12 cellular contexts compared by ENCODE assay signal in the genomic region with DNA sequence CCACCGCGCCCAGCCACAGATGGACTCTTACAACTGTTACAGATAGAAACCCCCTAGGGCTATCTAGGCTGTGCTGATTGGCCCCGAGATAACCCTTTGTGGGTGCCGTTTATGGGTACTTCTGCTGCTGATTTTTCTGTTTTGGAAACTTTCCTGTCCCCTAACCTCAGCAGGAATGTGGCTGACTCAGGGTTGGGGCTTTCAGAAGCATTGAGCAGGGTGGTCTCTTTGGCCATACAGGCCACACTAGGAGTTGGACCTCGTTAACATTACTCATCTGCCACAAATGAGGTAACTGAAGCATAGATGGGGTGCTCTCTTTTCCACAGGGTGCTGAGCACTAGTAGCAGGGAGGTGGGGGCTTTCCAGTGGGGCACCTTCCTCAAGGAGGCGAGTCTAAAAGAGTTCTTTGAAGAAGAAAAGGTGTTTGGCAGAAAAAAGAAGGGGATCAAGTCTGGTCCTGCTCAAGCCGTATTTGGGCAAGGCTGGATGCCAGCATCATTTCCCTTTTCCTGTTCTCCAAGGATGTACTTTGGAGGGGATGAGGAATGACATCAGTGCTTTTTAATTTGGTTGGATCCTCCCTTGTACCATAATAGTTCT. TPM values are rescaled to one million over a fixed set of nuclear protein-coding genes. Genes with fewer than 3 reads are reported as not detected.
DNase-seq lines count a peak whose midpoint lies in the region; ATAC-seq and TF ChIP-seq lines count a peak whose summit lies in the region.
"Had no signal": no experiment of that assay in that cellular context is flagged by ENCODE, and none has a peak within 500 bp of the region (broad histone marks: within the 10 kb centered on the region; RNA-seq: fewer than 3 reads in every experiment).

No MANE protein-coding gene starts in this region.

- no peak for ATAC-seq in T-cell (replicated peaks in 1 of 4)
- ATAC-seq in aorta (ENCODE audit: low FRiP score), result no peak
- no peak for ATAC-seq in HG03039 (IDR thresholded peaks at IDR 0.05; ENCODE audit: unreplicated experiment)
- ATAC-seq: psoas muscle had no signal

- no peak for TF ChIP-seq CTCF in breast epithelium (IDR thresholded peaks at IDR 0.05)
- no peak for TF ChIP-seq CTCF in tibial nerve (IDR thresholded peaks at IDR 0.05)

- no peaks in the 10 kb centered on the region for H3K27me3 ChIP-seq in breast epithelium
- no peaks in the 10 kb centered on the region for H3K27me3 ChIP-seq in aorta (ENCODE audit: control insufficient read depth in 1 of 2, insufficient read depth in 2 of 2, low read length in 1 of 2)
- H3K27me3 ChIP-seq in tibial nerve, result no peaks in the 10 kb centered on the region
- H3K27me3 ChIP-seq: tibial artery had no signal

- peak; percentile 44 for DNase-seq in activated CD4-positive, alpha-beta T cell treated with anti-CD3 and anti-CD28 coated beads for 48 hours
- DNase-seq in activated CD4-positive, alpha-beta T cell treated with anti-CD3 and anti-CD28 coated beads, Interleukin-2, amount 50 U/mL, for 1 hour, result no peak
- no peak for DNase-seq in T-cell
- DNase-seq in breast epithelium (ENCODE audit: low spot score in 2 of 2), result peak in 1 of 2 donors; percentile 72
- peak; percentile 42 to 55 for DNase-seq in stimulated activated CD8-positive, alpha-beta memory T cell treated with anti-CD3 and anti-CD28 coated beads, Interleukin-15, amount 100 ng/mL, for 48 hours (ENCODE audit: low read depth in 2 of 2)
- no peak for DNase-seq in aorta
- DNase-seq in tibial nerve (ENCODE audit: low spot score in 2 of 2), result no peak
- DNase-seq: central memory CD4-positive, alpha-beta T cell; psoas muscle had no signal

- peaks cover 71% of the 10 kb centered on the region for H3K36me3 Mint-ChIP-seq in T-cell

- POLR2A ChIA-PET in T-cell (lab: Charles Lee), result no interaction called here

- H3K27ac Mint-ChIP-seq in T-cell, result peak overlapping the region; percentile 91 to 95

- H3K4me3 ChIP-seq in breast epithelium, result no peak overlapping the region
- no peak overlapping the region for H3K4me3 ChIP-seq in aorta (ENCODE audit: low read length in 2 of 2)
- no peak overlapping the region for H3K4me3 ChIP-seq in tibial nerve
- H3K4me3 ChIP-seq: psoas muscle, tibial artery had no signal

- H3K4me3 Mint-ChIP-seq in T-cell, result peak overlapping the region; percentile 80 to 88 (median 81)

- CTCF ChIA-PET in T-cell (lab: Charles Lee), result no interaction called here

- H3K27ac ChIP-seq in breast epithelium (peak overlapping the region; percentile 27 to 69), aorta (ENCODE audit: low read depth in 1 of 2, low read length in 2 of 2) (no peak overlapping the region), tibial nerve (no peak overlapping the region)
- H3K27ac ChIP-seq: psoas muscle, tibial artery had no signal

- peaks cover 59 to 68% (median 67%) of the 10 kb centered on the region in 3 donors for H3K4me1 Mint-ChIP-seq in T-cell

- TF ChIP-seq POLR2A in breast epithelium (IDR thresholded peaks at IDR 0.05) (no peak), tibial nerve (IDR thresholded peaks at IDR 0.05) (no peak)

- TF ChIP-seq EP300 in tibial nerve (IDR thresholded peaks at IDR 0.05), result no peak

- no peaks in the 10 kb centered on the region for H3K9me3 ChIP-seq in breast epithelium
- H3K9me3 ChIP-seq in aorta (ENCODE audit: control insufficient read depth, low read length), result no peaks in the 10 kb centered on the region
- H3K9me3 ChIP-seq in tibial nerve, result no peaks in the 10 kb centered on the region
- H3K9me3 ChIP-seq: psoas muscle, tibial artery had no signal

- 87% methylated on average over 7 of the region's 7 CpGs for WGBS in aorta, 2 donors
- WGBS in tibial nerve, 2 donors, result 90% methylated on average over 7 of the region's 7 CpGs

- intact Hi-C loops in breast epithelium (cut with DNase I; ENCODE audit: low total_unique reads), result no loop called here
- intact Hi-C loops in aorta (cut with DNase I), result no loop called here

- H3K27me3 Mint-ChIP-seq in T-cell, result no peaks in the 10 kb centered on the region

- no peaks in the 10 kb centered on the region for H3K9me3 Mint-ChIP-seq in T-cell

- peaks cover 5% of the 10 kb centered on the region for H3K36me3 ChIP-seq in breast epithelium
- H3K36me3 ChIP-seq in aorta (ENCODE audit: control insufficient read depth in 1 of 2, insufficient read depth in 2 of 2, low read length in 1 of 2), result peaks cover 4 to 11% of the 10 kb centered on the region in 2 donors
- peaks cover 3 to 99% (median 15%) of the 10 kb centered on the region in 3 donors for H3K36me3 ChIP-seq in tibial nerve

- H3K4me1 ChIP-seq in breast epithelium (peaks cover 0 to 2% of the 10 kb centered on the region in 2 donors), aorta (ENCODE audit: control insufficient read depth in 1 of 2, insufficient read depth in 2 of 2, low read length in 2 of 2) (no peaks in the 10 kb centered on the region), tibial nerve (peaks cover 0 to 8% (median 0%) of the 10 kb centered on the region in 4 donors)

RNA-seq across cellular contexts. Expression of a gene that starts 6.4 kb away (rescaled TPM):
- total RNA-seq in T-cell (10 to 100 TPM; 43.1 to 50.3 (median 49.8) TPM), breast epithelium (10 to 100 TPM; 15.2 to 23.6 (median 18.4) TPM), aorta (10 to 100 TPM; 16.2 to 22.5 TPM), tibial nerve (10 to 100 TPM; 23.2 to 34.1 (median 30.2) TPM)
- polyA plus RNA-seq in aorta, result 1 to 10 TPM; 2.1 to 7.4 TPM

RNA-seq across cellular contexts. Expression of a gene that starts 25.1 kb away (rescaled TPM):
- total RNA-seq in T-cell (1 to 10 TPM in 4 of 5 donors, under 1 TPM in 1; 0.85 to 2.6 (median 1.1) TPM), breast epithelium (1 to 10 TPM; 1.0 to 4.5 (median 2.0) TPM), aorta (1 to 10 TPM in 1 of 2 donors, under 1 TPM in 1; 0.52 to 1.7 TPM), tibial nerve (1 to 10 TPM in 3 of 4 donors, not detected in 1; 1.2 to 1.8 (median 1.5) TPM)
- 1 to 10 TPM in 1 of 2 donors, under 1 TPM in 1; 0.63 to 1.3 TPM for polyA plus RNA-seq in aorta
- total RNA-seq: H1 had no signal

RNA-seq across cellular contexts. Expression of a gene that starts 56.6 kb away (rescaled TPM):
- under 1 TPM in 3 of 5 donors, not detected in 2; 0.22 to 0.58 (median 0.46) TPM for total RNA-seq in T-cell
- 10 to 100 TPM in 2 of 3 donors, 1 to 10 TPM in 1; 8.5 to 25.9 (median 15.4) TPM for total RNA-seq in breast epithelium
- total RNA-seq in aorta, result 1 to 10 TPM in 1 of 2 donors, not detected in 1; 3.4 TPM
- polyA plus RNA-seq in aorta, result 10 to 100 TPM in 1 of 2 donors, under 1 TPM in 1; 0.61 to 24.3 TPM
- total RNA-seq in tibial nerve, result 10 to 100 TPM in 2 of 4 donors, 1 to 10 TPM in 2; 2.4 to 42.9 (median 10.7) TPM
- total RNA-seq: H1 had no signal

Comparison
In these comparisons a context has a peak if more than half of its experiments do, and no peak if none do; other contexts are left out.
1. DNase-seq: peak in activated CD4-positive, alpha-beta T cell treated with anti-CD3 and anti-CD28 coated beads for 48 hours (single experiment) and stimulated activated CD8-positive, alpha-beta memory T cell treated with anti-CD3 and anti-CD28 coated beads, Interleukin-15, amount 100 ng/mL, for 48 hours (2 of 2); none in activated CD4-positive, alpha-beta T cell treated with anti-CD3 and anti-CD28 coated beads, Interleukin-2, amount 50 U/mL, for 1 hour (single experiment), T-cell (0 of 34), aorta (0 of 2) and tibial nerve (0 of 2).
2. H3K27ac ChIP-seq: peak in breast epithelium (2 of 2); none in aorta (0 of 2) and tibial nerve (0 of 4).